ENCODE assay signal across 12 cellular contexts in genomic region chr2:191500566-191501389, GRCh38.
DNase-seq lines count a peak whose midpoint lies in the region; ATAC-seq, FAIRE-seq and TF ChIP-seq lines count a peak whose summit lies in the region.
"Had no signal": no experiment of that assay in that cellular context is flagged by ENCODE, and none has a peak within 500 bp of the region (broad histone marks: within the 10 kb centered on the region; RNA-seq: fewer than 3 reads in every experiment).

No MANE protein-coding gene starts in this region.

- TF ChIP-seq POLR2A in gastrocnemius medialis (IDR thresholded peaks at IDR 0.05) (no peak), spleen (IDR thresholded peaks at IDR 0.05) (no peak)

- intact Hi-C loops in gastrocnemius medialis (cut with DNase I; ENCODE audit: low total_unique reads): loop anchor here (5.0 to 10.0 kb wide), 3 partner anchors 96 to 333 kb away; no protein-coding TSS in a partner anchor
- intact Hi-C loops in spleen (cut with DNase I; ENCODE audit: low total_unique reads): no loop called here

- ATAC-seq in gastrocnemius medialis (no peak), HG03280 (IDR thresholded peaks at IDR 0.05; ENCODE audit: unreplicated experiment) (no peak)

- no peak overlapping the region for H3K27ac ChIP-seq in astrocyte (ENCODE audit: low read depth, low read length)
- H3K27ac ChIP-seq in gastrocnemius medialis: peak overlapping the region in 3 of 4 donors; percentile 38 to 54 (median 54)
- H3K27ac ChIP-seq in spleen: peak overlapping the region in 1 of 8 donors; percentile 20

- H3K36me3 ChIP-seq in astrocyte (ENCODE audit: insufficient read depth, low read length) (no peaks in the 10 kb centered on the region), gastrocnemius medialis (no peaks in the 10 kb centered on the region), spleen (no peaks in the 10 kb centered on the region)

- FAIRE-seq in astrocyte (lab: Jason Lieb, UNC): no peak
- FAIRE-seq: bronchial epithelial cell had no signal

- H3K4me3 Mint-ChIP-seq in HFFc6 (0 out of 2 replicates have a peak overlapping the region, but pooled peaks have one; percentile 50), astrocyte (ENCODE audit: unreplicated experiment) (no peak overlapping the region)

- DNase-seq in HFFc6: no peak
- peak; percentile 39 for DNase-seq in astrocyte (ENCODE audit: low read depth)
- DNase-seq in islet precursor cell: peak; percentile 59
- no peak for DNase-seq in gastrocnemius medialis
- DNase-seq in GM03348 (ENCODE audit: low spot score): no peak
- no peak for DNase-seq in GM19238 (ENCODE audit: insufficient read length, low spot score)
- DNase-seq in spleen: no peak
- DNase-seq: activated gamma-delta T cell, left colon, testis had no signal

- no peaks in the 10 kb centered on the region for H4K20me1 ChIP-seq in astrocyte (ENCODE audit: insufficient read depth, low read length)

- peak overlapping the region; percentile 25 for H3K4me2 ChIP-seq in astrocyte (ENCODE audit: low read length)

- H3K27me3 Mint-ChIP-seq in HFFc6 (ENCODE audit: insufficient read depth) (no peaks in the 10 kb centered on the region), astrocyte (ENCODE audit: low read depth, unreplicated experiment) (peaks cover 5% of the 10 kb centered on the region)

- TF ChIP-seq CTCF in HFFc6 (IDR thresholded peaks at IDR 0.05) (no peak), astrocyte (IDR thresholded peaks at IDR 0.05; ENCODE audit: insufficient read depth, low read depth, low read length) (no peak), gastrocnemius medialis (IDR thresholded peaks at IDR 0.05 in 4 of 5, conservative IDR thresholded peaks at IDR 0.05 in 1 of 5) (no peak), spleen (IDR thresholded peaks at IDR 0.05 in 8 of 11, conservative IDR thresholded peaks at IDR 0.05 in 3 of 11) (no peak)

- peaks cover 13% of the 10 kb centered on the region for H3K4me1 ChIP-seq in astrocyte (ENCODE audit: insufficient read depth, low read length)
- no peaks in the 10 kb centered on the region for H3K4me1 ChIP-seq in gastrocnemius medialis
- H3K4me1 ChIP-seq in spleen: peaks cover 0 to 12% (median 0%) of the 10 kb centered on the region in 6 donors

- no peaks in the 10 kb centered on the region for H3K9me3 Mint-ChIP-seq in HFFc6
- no peaks in the 10 kb centered on the region for H3K9me3 Mint-ChIP-seq in astrocyte (ENCODE audit: unreplicated experiment)

- in situ Hi-C loops in gastrocnemius medialis (cut with MboI; ENCODE audit: low sequenced_read_pairs in 4 of 4): loop anchor here in 3 of 4 donors (25.0 kb wide), 4 partner anchors 263 to 713 kb away; partner anchors contain the start of genes MYO1B (in 1 of the 3) and STAT4 (in 1 of the 3)

- peak overlapping the region; percentile 55 for H2AFZ ChIP-seq in astrocyte (ENCODE audit: low read depth, low read length)

- no peak overlapping the region; the same call in 1 of the 2 replicates for H3K27ac Mint-ChIP-seq in HFFc6
- H3K27ac Mint-ChIP-seq in astrocyte (ENCODE audit: unreplicated experiment): no peak overlapping the region

- H3K36me3 Mint-ChIP-seq in HFFc6 (ENCODE audit: low read depth): no peaks in the 10 kb centered on the region
- H3K36me3 Mint-ChIP-seq in astrocyte (ENCODE audit: low read depth, unreplicated experiment): no peaks in the 10 kb centered on the region

- H3K4me1 Mint-ChIP-seq in HFFc6 (ENCODE audit: low read depth) (peaks cover 24% of the 10 kb centered on the region), astrocyte (ENCODE audit: low read depth, unreplicated experiment) (peaks cover 7% of the 10 kb centered on the region)

- 61 to 79% (median 73%) methylated on average over 8 of the region's 8 CpGs for WGBS in spleen, 5 donors

- H3K9ac ChIP-seq in astrocyte (ENCODE audit: low read length): peak overlapping the region; percentile 6

- H3K27me3 ChIP-seq in astrocyte (ENCODE audit: insufficient read depth, low read length) (no peaks in the 10 kb centered on the region), gastrocnemius medialis (no peaks in the 10 kb centered on the region), spleen (replicated peaks in 1 of 7) (peaks cover 0 to 11% (median 0%) of the 10 kb centered on the region in 7 donors)
- H3K27me3 ChIP-seq: testis had no signal

- H3K4me3 ChIP-seq in astrocyte (ENCODE audit: insufficient read depth, low read depth, low read length) (no peak overlapping the region), gastrocnemius medialis (no peak overlapping the region), spleen (no peak overlapping the region)
- H3K4me3 ChIP-seq: testis had no signal

- H3K9me3 ChIP-seq in astrocyte (ENCODE audit: insufficient read depth, low read depth, low read length) (no peaks in the 10 kb centered on the region), gastrocnemius medialis (no peaks in the 10 kb centered on the region), spleen (no peaks in the 10 kb centered on the region)
- H3K9me3 ChIP-seq: testis had no signal

- no peaks in the 10 kb centered on the region for H3K79me2 ChIP-seq in astrocyte (ENCODE audit: insufficient read depth, low read length)

Comparison
In these comparisons a context has a peak if more than half of its experiments do, and no peak if none do; other contexts are left out.
1. DNase-seq: peak in astrocyte (single experiment) and islet precursor cell (single experiment); none in HFFc6 (single experiment), gastrocnemius medialis (0 of 2), GM03348 (single experiment), GM19238 (single experiment) and spleen (single experiment).